ENCODE assay signal across 8 cellular contexts in the genomic region with DNA sequence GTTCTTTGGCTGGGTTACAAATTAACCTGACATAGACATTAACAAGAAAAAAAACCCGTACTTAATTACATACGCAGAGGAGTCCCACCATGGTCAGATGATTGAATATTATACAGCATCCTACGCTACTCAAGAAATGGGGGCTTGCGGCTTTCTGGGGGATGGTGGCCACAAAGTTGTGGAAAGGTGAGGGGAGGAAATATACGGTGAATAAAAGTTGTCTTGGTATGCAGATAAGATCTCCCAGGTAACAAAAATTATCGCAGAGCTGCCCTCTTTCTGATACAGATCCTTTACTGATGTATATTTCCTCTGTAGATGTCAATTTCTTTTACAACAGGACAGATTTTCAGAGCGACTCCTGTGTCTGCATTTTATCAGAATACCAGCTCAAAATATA. TPM values are rescaled to one million over a fixed set of nuclear protein-coding genes. Genes with fewer than 3 reads are reported as not detected.
DNase-seq lines count a peak whose midpoint lies in the region; ATAC-seq and TF ChIP-seq lines count a peak whose summit lies in the region.

No MANE protein-coding gene starts in this region.

- peak overlapping the region; percentile 96 to 100 (median 100) for H3K27ac Mint-ChIP-seq in CD8-positive, alpha-beta memory T cell
- H3K27ac Mint-ChIP-seq in endothelial cell (ENCODE audit: unreplicated experiment), result peak overlapping the region; percentile 98

- H3K36me3 Mint-ChIP-seq in CD8-positive, alpha-beta memory T cell, result peaks cover 0 to 29% (median 6%) of the 10 kb centered on the region in 3 donors
- peaks cover 6% of the 10 kb centered on the region for H3K36me3 Mint-ChIP-seq in endothelial cell (ENCODE audit: low read depth, unreplicated experiment)

- H3K4me3 Mint-ChIP-seq in CD8-positive, alpha-beta memory T cell, result peak overlapping the region; percentile 95 to 100 (median 98)
- peak overlapping the region; percentile 99 for H3K4me3 Mint-ChIP-seq in endothelial cell (ENCODE audit: unreplicated experiment)

- peak overlapping the region; percentile 18 for H2AFZ ChIP-seq in osteoblast (ENCODE audit: low read length)

- no peaks in the 10 kb centered on the region for H3K9me3 ChIP-seq in CD8-positive, alpha-beta memory T cell (ENCODE audit: low read length)
- no peaks in the 10 kb centered on the region for H3K9me3 ChIP-seq in osteoblast (ENCODE audit: low read depth, low read length)

- no peaks in the 10 kb centered on the region for H3K27me3 Mint-ChIP-seq in CD8-positive, alpha-beta memory T cell
- H3K27me3 Mint-ChIP-seq in endothelial cell (ENCODE audit: unreplicated experiment), result peaks cover 7% of the 10 kb centered on the region

- TF ChIP-seq CTCF in endothelial cell (IDR thresholded peaks at IDR 0.05; ENCODE audit: unreplicated experiment) (no peak), osteoblast (IDR thresholded peaks at IDR 0.05; ENCODE audit: extremely low read depth, low read depth, low read length) (no peak)

- H3K36me3 ChIP-seq in CD8-positive, alpha-beta memory T cell (ENCODE audit: insufficient read depth, low read length), result peaks cover 1% of the 10 kb centered on the region
- H3K36me3 ChIP-seq in osteoblast (ENCODE audit: insufficient read depth, low read length), result peaks cover 9% of the 10 kb centered on the region

- no peaks in the 10 kb centered on the region for H3K9me3 Mint-ChIP-seq in CD8-positive, alpha-beta memory T cell
- H3K9me3 Mint-ChIP-seq in endothelial cell (ENCODE audit: unreplicated experiment), result no peaks in the 10 kb centered on the region

- peak in 2 of 5 donors; percentile 11 to 14 for DNase-seq in CD8-positive, alpha-beta memory T cell
- peak; percentile 53 for DNase-seq in OCI-M1 (lab: John Stamatoyannopoulos, UW)
- no peak for DNase-seq in endothelial cell (ENCODE audit: low spot score)
- DNase-seq in osteoblast (ENCODE audit: insufficient read length, low spot score, missing footprints), result no peak
- DNase-seq in HEK293T (ENCODE audit: extremely low spot score), result no peak
- DNase-seq in islet precursor cell, result no peak

- H3K79me2 ChIP-seq in osteoblast (ENCODE audit: insufficient read depth, low read length), result peaks cover 96% of the 10 kb centered on the region

- peaks cover 45% of the 10 kb centered on the region for H3K4me1 ChIP-seq in CD8-positive, alpha-beta memory T cell (ENCODE audit: insufficient read depth, low read length)
- H3K4me1 ChIP-seq in osteoblast (ENCODE audit: insufficient read depth, low read length), result peaks cover 54% of the 10 kb centered on the region

- CTCF ChIA-PET in CD8-positive, alpha-beta memory T cell (lab: Charles Lee), result interaction anchor here (1.1 to 2.0 kb wide), 4 partner anchors 12 to 261 kb away, joined by 3 to 13 read pairs (median 4); no protein-coding TSS in a partner anchor
- CTCF ChIA-PET in HEK293T (lab: Yijun Ruan, JAX), result no interaction called here

- H3K4me2 ChIP-seq in osteoblast (ENCODE audit: insufficient read depth, low read length), result peak overlapping the region; percentile 96

- peak overlapping the region; percentile 98 for H3K27ac ChIP-seq in CD8-positive, alpha-beta memory T cell (ENCODE audit: low read depth, low read length)
- H3K27ac ChIP-seq in osteoblast (ENCODE audit: low read depth, low read length), result peak overlapping the region; percentile 94

- H4K20me1 ChIP-seq in osteoblast (ENCODE audit: insufficient read depth, low read length), result peaks cover 34% of the 10 kb centered on the region

- H3K4me3 ChIP-seq in CD8-positive, alpha-beta memory T cell (ENCODE audit: low read length), result peak overlapping the region; percentile 89
- peak overlapping the region; percentile 96 for H3K4me3 ChIP-seq in osteoblast (ENCODE audit: insufficient read depth, low read length)

- H3K27me3 ChIP-seq in CD8-positive, alpha-beta memory T cell (ENCODE audit: insufficient read depth, low read length, poor library complexity, severe bottlenecking), result no peaks in the 10 kb centered on the region
- H3K27me3 ChIP-seq in osteoblast (ENCODE audit: insufficient read depth, low read length), result no peaks in the 10 kb centered on the region

- POLR2A ChIA-PET in CD8-positive, alpha-beta memory T cell (lab: Charles Lee), result interaction anchor here (0.6 to 1.4 kb wide), 3 partner anchors 12 to 195 kb away, joined by 4 to 8 read pairs (median 5); partner anchors contain the start of gene MED28
- POLR2A ChIA-PET in HEK293T (lab: Yijun Ruan, JAX), result interaction anchor here (0.7 to 1.8 kb wide), 6 partner anchors 15 to 297 kb away, joined by 3 to 8 read pairs (median 4); partner anchors contain the start of gene MED28

- ATAC-seq in HG03460 (IDR thresholded peaks at IDR 0.05; ENCODE audit: unreplicated experiment) (no peak), GM18909 (IDR thresholded peaks at IDR 0.05; ENCODE audit: poor library complexity, unreplicated experiment) (no peak)

- peaks cover 66 to 85% (median 80%) of the 10 kb centered on the region in 3 donors for H3K4me1 Mint-ChIP-seq in CD8-positive, alpha-beta memory T cell
- H3K4me1 Mint-ChIP-seq in endothelial cell (ENCODE audit: unreplicated experiment), result peaks cover 32% of the 10 kb centered on the region

TF ChIP-seq in HEK293T, 16 proteins besides CTCF, POLR2A, EP300 and RAD21:
- TF ChIP-seq ARNT (IDR thresholded peaks at IDR 0.05) (no peak), FOXM1 (IDR thresholded peaks at IDR 0.05; ENCODE audit: borderline replicate concordance) (no peak), FOXK2 (IDR thresholded peaks at IDR 0.05) (no peak), L3MBTL2 (conservative IDR thresholded peaks at IDR 0.05) (no peak), HDGF (IDR thresholded peaks at IDR 0.05; ENCODE audit: borderline replicate concordance) (no peak), NFRKB (IDR thresholded peaks at IDR 0.05) (no peak), TARDBP (IDR thresholded peaks at IDR 0.05) (no peak), LEF1 (IDR thresholded peaks at IDR 0.05; ENCODE audit: borderline replicate concordance) (no peak), ZNF384 (IDR thresholded peaks at IDR 0.05) (no peak), CTBP1 (IDR thresholded peaks at IDR 0.05; ENCODE audit: borderline replicate concordance) (no peak), BHLHE40 (IDR thresholded peaks at IDR 0.05; ENCODE audit: borderline replicate concordance) (no peak), ELF4 (IDR thresholded peaks at IDR 0.05) (no peak), SUZ12 (IDR thresholded peaks at IDR 0.05) (no peak), SP1 (IDR thresholded peaks at IDR 0.05) (no peak), FOXA1 (IDR thresholded peaks at IDR 0.05) (no peak)
- TF ChIP-seq, protein P1, sequence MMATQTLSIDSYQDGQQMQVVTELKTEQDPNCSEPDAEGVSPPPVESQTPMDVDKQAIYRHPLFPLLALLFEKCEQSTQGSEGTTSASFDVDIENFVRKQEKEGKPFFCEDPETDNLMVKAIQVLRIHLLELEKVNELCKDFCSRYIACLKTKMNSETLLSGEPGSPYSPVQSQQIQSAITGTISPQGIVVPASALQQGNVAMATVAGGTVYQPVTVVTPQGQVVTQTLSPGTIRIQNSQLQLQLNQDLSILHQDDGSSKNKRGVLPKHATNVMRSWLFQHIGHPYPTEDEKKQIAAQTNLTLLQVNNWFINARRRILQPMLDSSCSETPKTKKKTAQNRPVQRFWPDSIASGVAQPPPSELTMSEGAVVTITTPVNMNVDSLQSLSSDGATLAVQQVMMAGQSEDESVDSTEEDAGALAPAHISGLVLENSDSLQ (IDR thresholded peaks at IDR 0.05), result no peak
TF ChIP-seq in HEK293T: peak in this region for 0.

RNA-seq across cellular contexts. Expression of gene DCAF16, which starts 0.9 kb away (rescaled TPM):
- total RNA-seq in CD8-positive, alpha-beta memory T cell, result 10 to 100 TPM; 30.5 to 32.4 TPM
- 21.4 TPM for polyA plus RNA-seq in CD8-positive, alpha-beta memory T cell
- 34.2 TPM for total RNA-seq in endothelial cell (ENCODE audit: unreplicated experiment)
- 28.3 and 35.1 TPM in 2 replicates for total RNA-seq in osteoblast

RNA-seq across cellular contexts. Expression of gene NCAPG, which starts 1.1 kb away (rescaled TPM):
- total RNA-seq in CD8-positive, alpha-beta memory T cell, result 10 to 100 TPM; 48.2 to 52.1 TPM
- 1.4 TPM for polyA plus RNA-seq in CD8-positive, alpha-beta memory T cell
- total RNA-seq in endothelial cell (ENCODE audit: unreplicated experiment) (7.1 TPM), osteoblast (4.0 and 5.3 TPM in 2 replicates)

RNA-seq across cellular contexts. Expression of gene FAM184B, which starts 28.2 kb away (rescaled TPM):
- under 1 TPM in 1 of 2 experiments, not detected in 1; 0.02 TPM for total RNA-seq in CD8-positive, alpha-beta memory T cell
- not detected for polyA plus RNA-seq in CD8-positive, alpha-beta memory T cell
- total RNA-seq in endothelial cell (ENCODE audit: unreplicated experiment) (0.08 TPM), osteoblast (under 0.01 TPM in 1 of 2 replicates, not detected in the other)
